Comparison of ENCODE assay signal across 9 cellular contexts in the genomic region with DNA sequence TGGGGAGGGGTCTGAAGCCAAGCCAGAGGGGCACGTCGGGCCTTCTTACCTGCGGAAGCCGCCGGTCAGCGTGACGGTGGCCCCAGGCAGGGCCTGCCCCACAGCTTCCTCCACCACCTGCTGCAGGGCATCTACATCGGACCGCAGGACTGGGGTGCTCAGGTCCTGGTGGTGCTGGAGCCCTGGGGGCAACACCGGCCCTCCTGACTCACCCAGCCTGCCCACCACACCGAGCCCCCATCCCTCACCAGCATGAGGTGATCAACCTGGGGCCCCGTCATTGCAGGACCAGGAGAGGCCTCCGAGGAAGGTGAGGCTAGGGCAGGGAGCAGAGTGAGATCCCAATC. TPM values are rescaled to one million over a fixed set of nuclear protein-coding genes. Genes with fewer than 3 reads are reported as not detected.
DNase-seq lines count a peak whose midpoint lies in the region; ATAC-seq and TF ChIP-seq lines count a peak whose summit lies in the region.
"Had no signal": no experiment of that assay in that cellular context is flagged by ENCODE, and none has a peak within 500 bp of the region (broad histone marks: within the 10 kb centered on the region; RNA-seq: fewer than 3 reads in every experiment).

No MANE protein-coding gene starts in this region.

- DNase-seq in NCI-H1930 (lab: John Stamatoyannopoulos, UW) = no peak
- no peak for DNase-seq in MG63
- DNase-seq in T-helper 9 cell = no peak

- H3K36me3 ChIP-seq in liver (ENCODE audit: control insufficient read depth in 4 of 4, insufficient read depth in 3 of 4, low read depth in 1 of 4, low read length in 3 of 4) (peaks cover 4 to 28% (median 13%) of the 10 kb centered on the region in 4 donors), subcutaneous abdominal adipose tissue (ENCODE audit: control insufficient read depth in 5 of 5, insufficient read depth in 5 of 5, low read length in 5 of 5) (peaks cover 3 to 68% (median 62%) of the 10 kb centered on the region in 5 donors), MG63 (peaks cover 27% of the 10 kb centered on the region)

- peak; percentile 20 for ATAC-seq in GM21367 (IDR thresholded peaks at IDR 0.05; ENCODE audit: unreplicated experiment)
- no peak for ATAC-seq in HG03039 (IDR thresholded peaks at IDR 0.05; ENCODE audit: unreplicated experiment)

- no peaks in the 10 kb centered on the region for H3K9me3 ChIP-seq in liver (ENCODE audit: control insufficient read depth in 4 of 4, low read length in 3 of 4)
- no peaks in the 10 kb centered on the region for H3K9me3 ChIP-seq in subcutaneous abdominal adipose tissue (ENCODE audit: control insufficient read depth in 5 of 5, low read length in 5 of 5)
- H3K9me3 ChIP-seq in MG63 = no peaks in the 10 kb centered on the region

- H3K27me3 ChIP-seq in liver (ENCODE audit: control insufficient read depth in 4 of 4, insufficient read depth in 4 of 4, low read length in 3 of 4) = no peaks in the 10 kb centered on the region
- H3K27me3 ChIP-seq in subcutaneous abdominal adipose tissue (ENCODE audit: control insufficient read depth in 5 of 5, insufficient read depth in 4 of 5, low read length in 5 of 5) = no peaks in the 10 kb centered on the region
- H3K27me3 ChIP-seq in MG63 = no peaks in the 10 kb centered on the region

- H3K4me1 ChIP-seq in liver (ENCODE audit: control insufficient read depth in 4 of 4, insufficient read depth in 4 of 4, low read length in 3 of 4) = peaks cover 25 to 65% (median 43%) of the 10 kb centered on the region in 4 donors
- H3K4me1 ChIP-seq in subcutaneous abdominal adipose tissue (ENCODE audit: control insufficient read depth in 5 of 5, insufficient read depth in 5 of 5, low read length in 5 of 5) = peaks cover 0 to 32% (median 15%) of the 10 kb centered on the region in 5 donors

- H3K4me3 ChIP-seq in liver (ENCODE audit: low read depth in 1 of 3, low read length in 3 of 3) (no peak overlapping the region), subcutaneous abdominal adipose tissue (ENCODE audit: low read depth in 1 of 5, low read length in 5 of 5) (no peak overlapping the region), MG63 (no peak overlapping the region)

- H3K9ac ChIP-seq in liver (ENCODE audit: low read depth in 1 of 2, low read length in 2 of 2) = no peak overlapping the region
- peak overlapping the region in 3 of 5 donors; percentile 16 to 63 (median 32) for H3K9ac ChIP-seq in subcutaneous abdominal adipose tissue (ENCODE audit: low read length in 5 of 5)

- H3K27ac ChIP-seq in VCaP (peak overlapping the region; percentile 74), liver (ENCODE audit: low read depth in 1 of 2, low read length in 2 of 2) (peak overlapping the region; percentile 39 to 62), subcutaneous abdominal adipose tissue (ENCODE audit: low read depth, low read length) (peak overlapping the region; percentile 65)

- no peak for TF ChIP-seq CTCF in VCaP (conservative IDR thresholded peaks at IDR 0.05)
- no peak for TF ChIP-seq CTCF in liver (IDR thresholded peaks at IDR 0.05; ENCODE audit: low read depth, low read length, missing input control)

- TF ChIP-seq RAD21 in liver (IDR thresholded peaks at IDR 0.05) = no peak

- 82% methylated on average over 13 of the region's 13 CpGs for WGBS in liver

TF ChIP-seq in liver, 16 proteins besides CTCF, POLR2A, EP300 and RAD21:
- TF ChIP-seq HNF4A (conservative IDR thresholded peaks at IDR 0.05) (no peak), RXRA (IDR thresholded peaks at IDR 0.05) (no peak), EGR1 (IDR thresholded peaks at IDR 0.05; ENCODE audit: low read depth in 2 of 2) (no peak), SP1 (IDR thresholded peaks at IDR 0.05) (no peak), HNF4G (IDR thresholded peaks at IDR 0.05) (no peak), FOXA1 (IDR thresholded peaks at IDR 0.05) (no peak), TAF1 (conservative IDR thresholded peaks at IDR 0.05) (no peak), GABPA (IDR thresholded peaks at IDR 0.05 in 1 of 2, conservative IDR thresholded peaks at IDR 0.05 in 1 of 2) (no peak), NR2F2 (IDR thresholded peaks at IDR 0.05) (no peak)
- TF ChIP-seq, protein P1, sequence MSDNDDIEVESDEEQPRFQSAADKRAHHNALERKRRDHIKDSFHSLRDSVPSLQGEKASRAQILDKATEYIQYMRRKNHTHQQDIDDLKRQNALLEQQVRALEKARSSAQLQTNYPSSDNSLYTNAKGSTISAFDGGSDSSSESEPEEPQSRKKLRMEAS (IDR thresholded peaks at IDR 0.05) = no peak
- TF ChIP-seq, protein P2, sequence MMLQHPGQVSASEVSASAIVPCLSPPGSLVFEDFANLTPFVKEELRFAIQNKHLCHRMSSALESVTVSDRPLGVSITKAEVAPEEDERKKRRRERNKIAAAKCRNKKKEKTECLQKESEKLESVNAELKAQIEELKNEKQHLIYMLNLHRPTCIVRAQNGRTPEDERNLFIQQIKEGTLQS (IDR thresholded peaks at IDR 0.05) = no peak
- TF ChIP-seq, protein P3, sequence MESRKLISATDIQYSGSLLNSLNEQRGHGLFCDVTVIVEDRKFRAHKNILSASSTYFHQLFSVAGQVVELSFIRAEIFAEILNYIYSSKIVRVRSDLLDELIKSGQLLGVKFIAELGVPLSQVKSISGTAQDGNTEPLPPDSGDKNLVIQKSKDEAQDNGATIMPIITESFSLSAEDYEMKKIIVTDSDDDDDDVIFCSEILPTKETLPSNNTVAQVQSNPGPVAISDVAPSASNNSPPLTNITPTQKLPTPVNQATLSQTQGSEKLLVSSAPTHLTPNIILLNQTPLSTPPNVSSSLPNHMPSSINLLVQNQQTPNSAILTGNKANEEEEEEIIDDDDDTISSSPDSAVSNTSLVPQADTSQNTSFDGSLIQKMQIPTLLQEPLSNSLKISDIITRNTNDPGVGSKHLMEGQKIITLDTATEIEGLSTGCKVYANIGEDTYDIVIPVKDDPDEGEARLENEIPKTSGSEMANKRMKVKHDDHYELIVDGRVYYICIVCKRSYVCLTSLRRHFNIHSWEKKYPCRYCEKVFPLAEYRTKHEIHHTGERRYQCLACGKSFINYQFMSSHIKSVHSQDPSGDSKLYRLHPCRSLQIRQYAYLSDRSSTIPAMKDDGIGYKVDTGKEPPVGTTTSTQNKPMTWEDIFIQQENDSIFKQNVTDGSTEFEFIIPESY (IDR thresholded peaks at IDR 0.05) = no peak

RNA-seq across cellular contexts. Expression of gene POLM, which starts 8.0 kb away (rescaled TPM):
- total RNA-seq in liver = 10 to 100 TPM in 1 of 2 donors, 1 to 10 TPM in 1; 6.9 to 24.0 TPM
- 1 to 10 TPM; 9.1 to 9.4 TPM for polyA plus RNA-seq in liver
- 9.4 and 10.8 TPM in 2 replicates for total RNA-seq in MG63 (2014; rRNA removed; shearing (Covaris generic); ENCODE audit: low replicate concordance)

RNA-seq across cellular contexts. Expression of gene PGAM2, which starts 9.0 kb away (rescaled TPM):
- total RNA-seq in liver = 1 to 10 TPM in 1 of 2 donors, under 1 TPM in 1; 0.42 to 2.3 TPM
- under 1 TPM; 0.13 to 0.56 TPM for polyA plus RNA-seq in liver
- not detected in 2 replicates for total RNA-seq in MG63 (2014; rRNA removed; shearing (Covaris generic); ENCODE audit: low replicate concordance)
- total RNA-seq: Daoy had no signal

RNA-seq across cellular contexts. Expression of gene DBNL, which starts 29.8 kb away (rescaled TPM):
- 10 to 100 TPM; 47.3 to 60.2 TPM for total RNA-seq in liver
- polyA plus RNA-seq in liver = 10 to 100 TPM; 26.1 to 35.6 TPM
- total RNA-seq in MG63 (2014; rRNA removed; shearing (Covaris generic); ENCODE audit: low replicate concordance) = 103 and 166 TPM in 2 replicates

RNA-seq across cellular contexts. Expression of gene AEBP1, which starts 29.8 kb away (rescaled TPM):
- 10 to 100 TPM in 1 of 2 donors, 1 to 10 TPM in 1; 3.4 to 13.3 TPM for total RNA-seq in liver
- polyA plus RNA-seq in liver = 10 to 100 TPM in 1 of 2 donors, 1 to 10 TPM in 1; 3.8 to 11.5 TPM
- total RNA-seq in MG63 (2014; rRNA removed; shearing (Covaris generic); ENCODE audit: low replicate concordance) = 36.8 and 45.8 TPM in 2 replicates
- total RNA-seq: Daoy had no signal

RNA-seq across cellular contexts. Expression of gene POLD2, which starts 49.0 kb away (rescaled TPM):
- total RNA-seq in liver = 10 to 100 TPM; 53.9 to 85.0 TPM
- polyA plus RNA-seq in liver = 100 to 1,000 TPM in 1 of 2 donors, 10 to 100 TPM in 1; 85.7 to 101 TPM
- total RNA-seq in MG63 (2014; rRNA removed; shearing (Covaris generic); ENCODE audit: low replicate concordance) = 146 and 186 TPM in 2 replicates

Comparison
In these comparisons a context has a peak if more than half of its experiments do, and no peak if none do; other contexts are left out.
1. H3K9ac ChIP-seq: peak in subcutaneous abdominal adipose tissue (3 of 5); none in liver (0 of 2).
2. Peak in every context shown above with its lines, with median percentiles within 50 percentile points of each other: H3K27ac ChIP-seq.